In genomic region chr10:101974091-101974799, GRCh38 we compare ENCODE assay signal across 10 cellular contexts.
DNase-seq lines count a peak whose midpoint lies in the region; ATAC-seq and TF ChIP-seq lines count a peak whose summit lies in the region.
"Had no signal": no experiment of that assay in that cellular context is flagged by ENCODE, and none has a peak within 500 bp of the region (broad histone marks: within the 10 kb centered on the region; RNA-seq: fewer than 3 reads in every experiment).

No MANE protein-coding gene starts in this region.

- peaks cover 28% of the 10 kb centered on the region for H3K4me1 Mint-ChIP-seq in HFFc6 (ENCODE audit: low read depth)
- H3K4me1 Mint-ChIP-seq in T-cell = peaks cover 28 to 35% (median 31%) of the 10 kb centered on the region in 3 donors

- TF ChIP-seq CTCF in HFFc6 (IDR thresholded peaks at IDR 0.05) (no peak), heart right ventricle (IDR thresholded peaks at IDR 0.05) (no peak), PC-3 (conservative IDR thresholded peaks at IDR 0.05; ENCODE audit: low read depth, low read length) (no peak)

- no peaks in the 10 kb centered on the region for H3K9me2 ChIP-seq in PC-3 (replicated peaks; ENCODE audit: low read length)

- CTCF ChIA-PET in T-cell (lab: Charles Lee) = interaction anchor here in 1 of 2 donors (0.6 kb wide), 1 partner anchor 129 kb away, joined by 4 read pairs; no protein-coding TSS in a partner anchor
- CTCF ChIA-PET in PC-3 (lab: Charles Lee) = no interaction called here

- H3K27ac Mint-ChIP-seq in HFFc6 (peak overlapping the region; percentile 56), T-cell (peak overlapping the region; percentile 77 to 89)

- H3K9ac ChIP-seq in PC-3 (ENCODE audit: low read length) = no peak overlapping the region

- ATAC-seq in T-cell (replicated peaks in 1 of 4) (no peak), heart right ventricle (peak; percentile 47 to 84 (median 70)), sciatic nerve (no peak), PC-3 (no peak), GM21529 (IDR thresholded peaks at IDR 0.05; ENCODE audit: unreplicated experiment) (no peak)

- H3K36me3 Mint-ChIP-seq in HFFc6 (ENCODE audit: low read depth) = peaks cover 25% of the 10 kb centered on the region
- peaks cover 58% of the 10 kb centered on the region for H3K36me3 Mint-ChIP-seq in T-cell

- intact Hi-C loops in heart right ventricle (cut with DNase I) (loop anchor here in 1 of 10 donors (5.0 kb wide), 1 partner anchor 37 kb away; no protein-coding TSS in a partner anchor), sciatic nerve (cut with DNase I) (no loop called here), PC-3 (cut with micrococcal nuclease) (no loop called here)

- H3K4me3 ChIP-seq in heart right ventricle (peak overlapping the region in 1 of 10 donors; percentile 27), PC-3 (ENCODE audit: low read length) (no peak overlapping the region)

- H3K4me3 Mint-ChIP-seq in HFFc6 = peak overlapping the region; percentile 33
- peak overlapping the region; percentile 17 to 69 (median 57) for H3K4me3 Mint-ChIP-seq in T-cell

- H3K79me2 ChIP-seq in PC-3 (ENCODE audit: low read length) = no peaks in the 10 kb centered on the region

- POLR2A ChIA-PET in T-cell (lab: Charles Lee) (interaction anchor here in 1 of 2 donors (0.6 kb wide), 2 partner anchors 508 to 680 kb away, joined by 3 to 5 read pairs; no protein-coding TSS in a partner anchor), PC-3 (lab: Charles Lee; ENCODE audit: unreplicated experiment) (no interaction called here)

- H3K9me3 Mint-ChIP-seq in HFFc6 = no peaks in the 10 kb centered on the region
- peaks cover 0 to 3% (median 0%) of the 10 kb centered on the region in 3 donors for H3K9me3 Mint-ChIP-seq in T-cell

- H3K9me3 ChIP-seq in heart right ventricle = no peaks in the 10 kb centered on the region
- H3K9me3 ChIP-seq in PC-3 (ENCODE audit: low read length) = no peaks in the 10 kb centered on the region

- H4K20me1 ChIP-seq in PC-3 (ENCODE audit: low read length) = no peaks in the 10 kb centered on the region

- no peaks in the 10 kb centered on the region for H3K27me3 ChIP-seq in heart right ventricle
- no peaks in the 10 kb centered on the region for H3K27me3 ChIP-seq in PC-3 (ENCODE audit: low read length)

- peaks cover 2% of the 10 kb centered on the region; the same call in 1 of the 2 replicates for H3K27me3 Mint-ChIP-seq in HFFc6 (ENCODE audit: insufficient read depth)
- H3K27me3 Mint-ChIP-seq in T-cell = no peaks in the 10 kb centered on the region

- no peak overlapping the region for H3K4me2 ChIP-seq in PC-3 (ENCODE audit: low read length)

- no TSS peak for BruUV-seq in PC-3 (replicated peaks; lab: Mats Ljungman, UMichigan)

- peak; percentile 40 for DNase-seq in AG08395 (ENCODE audit: low spot score)
- peak; percentile 6 for DNase-seq in HFFc6
- DNase-seq in T-cell = no peak
- peak in 1 of 2 donors; percentile 13 for DNase-seq in heart right ventricle
- DNase-seq in sciatic nerve (ENCODE audit: low spot score) = no peak
- no peak for DNase-seq in PC-3
- no peak for DNase-seq in stimulated activated CD4-positive, alpha-beta T cell treated with anti-CD3 and anti-CD28 coated beads, Interleukin-2, amount 100 ng/mL, for 24 hours
- DNase-seq: hippocampal formation, NCI-H1694 had no signal

- H2AFZ ChIP-seq in PC-3 (ENCODE audit: low read length) = no peak overlapping the region

- H3K4me1 ChIP-seq in heart right ventricle = peaks cover 1 to 47% (median 27%) of the 10 kb centered on the region in 9 donors
- H3K4me1 ChIP-seq in PC-3 (ENCODE audit: insufficient read depth, low read length) = no peaks in the 10 kb centered on the region

- 45 to 48% methylated on average over 3 of the region's 3 CpGs for WGBS in heart right ventricle, 2 donors

- H3F3A ChIP-seq in PC-3 (ENCODE audit: low read length, unreplicated experiment) = no peaks in the 10 kb centered on the region

- H3K36me3 ChIP-seq in heart right ventricle (peaks cover 0 to 70% (median 13%) of the 10 kb centered on the region in 9 donors), PC-3 (ENCODE audit: low read depth, low read length) (peaks cover 9% of the 10 kb centered on the region; the same call in 1 of the 2 replicates)

- H3K27ac ChIP-seq in heart right ventricle = peak overlapping the region in 8 of 10 donors; percentile 26 to 81 (median 65)
- H3K27ac ChIP-seq in PC-3 (ENCODE audit: low read length) = no peak overlapping the region

Comparison
In these comparisons a context has a peak if more than half of its experiments do, and no peak if none do; other contexts are left out.
1. DNase-seq: peak in AG08395 (single experiment) and HFFc6 (single experiment); none in T-cell (0 of 34), sciatic nerve (single experiment), PC-3 (single experiment) and stimulated activated CD4-positive, alpha-beta T cell treated with anti-CD3 and anti-CD28 coated beads, Interleukin-2, amount 100 ng/mL, for 24 hours (0 of 2).
2. ATAC-seq: peak in heart right ventricle (8 of 8); none in T-cell (0 of 4), sciatic nerve (single experiment), PC-3 (single experiment) and GM21529 (single experiment).